8 cellular contexts compared by ENCODE assay signal in genomic region chr5:138465288-138466057, GRCh38. TPM values are rescaled to one million over a fixed set of nuclear protein-coding genes. Genes with fewer than 3 reads are reported as not detected.
DNase-seq lines count a peak whose midpoint lies in the region; ATAC-seq and TF ChIP-seq lines count a peak whose summit lies in the region.

Gene EGR1, plus strand, starts transcription at chr5:138465479. Its CDS starts 283 bp downstream, at chr5:138465762.

- peak within 1 kb of the TSS; percentile 99 for H3K27ac ChIP-seq in neural cell (ENCODE audit: low read length)

- peak within 1 kb of the TSS; percentile 87 to 91 for H3K4me3 Mint-ChIP-seq in stimulated activated naive CD8-positive, alpha-beta T cell treated with anti-CD3 and anti-CD28 coated beads, Interleukin-15, amount 100 ng/mL, for 72 hours

- no peaks in the 10 kb centered on the region for H3K9me3 ChIP-seq in ES-I3 (ENCODE audit: control insufficient read depth, insufficient read depth, low read length)
- H3K9me3 ChIP-seq in neural cell (ENCODE audit: low read length): no peaks in the 10 kb centered on the region

- H3K9me3 Mint-ChIP-seq in stimulated activated naive CD8-positive, alpha-beta T cell treated with anti-CD3 and anti-CD28 coated beads, Interleukin-15, amount 100 ng/mL, for 72 hours: no peaks in the 10 kb centered on the region

- H3K4me1 ChIP-seq in ES-I3 (ENCODE audit: insufficient read depth, low read length): no peaks in the 10 kb centered on the region; the same call in 1 of the 2 replicates

- peak; percentile 68 for ATAC-seq in stimulated activated naive CD8-positive, alpha-beta T cell treated with anti-CD3 and anti-CD28 coated beads, Interleukin-15, amount 100 ng/mL, for 72 hours

- peak; percentile 19 for TF ChIP-seq RAD21 in neural cell (conservative IDR thresholded peaks at IDR 0.05)

- H3F3A ChIP-seq in neural cell (ENCODE audit: insufficient read depth, low read length, poor library complexity, severe bottlenecking): no peaks in the 10 kb centered on the region

- H3K27me3 Mint-ChIP-seq in stimulated activated naive CD8-positive, alpha-beta T cell treated with anti-CD3 and anti-CD28 coated beads, Interleukin-15, amount 100 ng/mL, for 72 hours: no peaks in the 10 kb centered on the region

- DNase-seq in H7 (peak; percentile 96), LoVo (ENCODE audit: low spot score) (peak; percentile 95), SHP77 treated with DMSO at 0.1 percent for 48 hours (lab: John Stamatoyannopoulos, UW) (peak; percentile 79), fibroblast of the conjunctiva (ENCODE audit: low read depth) (peak; percentile 88)
- peak; percentile 97 for DNase-seq in activated effector memory CD4-positive, alpha-beta T cell treated with anti-CD3 and anti-CD28 coated beads, Interleukin-2, amount 50 U/mL, for 16 hours
- peak; percentile 94 to 96 for DNase-seq in stimulated activated naive CD8-positive, alpha-beta T cell treated with anti-CD3 and anti-CD28 coated beads, Interleukin-15, amount 100 ng/mL, for 72 hours

- peak within 1 kb of the TSS; percentile 64 for H3K4me3 ChIP-seq in H7 (ENCODE audit: insufficient read depth, low read depth, low read length)
- H3K4me3 ChIP-seq in neural cell (ENCODE audit: low read length): peak within 1 kb of the TSS; percentile 84

- no peaks in the 10 kb centered on the region for H3K79me2 ChIP-seq in neural cell (replicated peaks; ENCODE audit: insufficient read depth, low read length)

- H3K36me3 ChIP-seq in ES-I3 (ENCODE audit: insufficient read depth, low read length) (no peaks in the 10 kb centered on the region), H7 (replicated peaks; ENCODE audit: control insufficient read depth, insufficient read depth, low read length) (no peaks in the 10 kb centered on the region; the same call in 1 of the 2 replicates), neural cell (ENCODE audit: insufficient read depth, low read length) (no peaks in the 10 kb centered on the region)

- H3K4me2 ChIP-seq in neural cell (ENCODE audit: low read length): peak within 1 kb of the TSS; percentile 90

- H4K20me1 ChIP-seq in neural cell (ENCODE audit: insufficient read depth): peaks cover 4% of the 10 kb centered on the region

- no peaks in the 10 kb centered on the region for H3K9me2 ChIP-seq in neural cell (ENCODE audit: insufficient read depth, low read length)

- H3K4me1 Mint-ChIP-seq in stimulated activated naive CD8-positive, alpha-beta T cell treated with anti-CD3 and anti-CD28 coated beads, Interleukin-15, amount 100 ng/mL, for 72 hours: peaks cover 53% of the 10 kb centered on the region

- peak; percentile 40 for TF ChIP-seq EP300 in neural cell (conservative IDR thresholded peaks at IDR 0.05; ENCODE audit: poor library complexity, severe bottlenecking)

- H3K27me3 ChIP-seq in H7 (ENCODE audit: control insufficient read depth, insufficient read depth, low read length) (peaks cover 24% of the 10 kb centered on the region), neural cell (ENCODE audit: insufficient read depth, low read depth, low read length) (peaks cover 23% of the 10 kb centered on the region)

- H3K9ac ChIP-seq in ES-I3 (ENCODE audit: low read depth, low read length) (peak within 1 kb of the TSS; percentile 93), neural cell (ENCODE audit: low read length) (peak within 1 kb of the TSS; percentile 99)

- peak within 1 kb of the TSS; percentile 45 for H2AFZ ChIP-seq in neural cell (ENCODE audit: low read depth, low read length)

- peak within 1 kb of the TSS; percentile 95 to 98 for H3K27ac Mint-ChIP-seq in stimulated activated naive CD8-positive, alpha-beta T cell treated with anti-CD3 and anti-CD28 coated beads, Interleukin-15, amount 100 ng/mL, for 72 hours

- no peak for TF ChIP-seq CTCF in neural cell (IDR thresholded peaks at IDR 0.05; ENCODE audit: poor library complexity, severe bottlenecking)

TF ChIP-seq in neural cell, 6 proteins besides CTCF, POLR2A, EP300 and RAD21:
- TF ChIP-seq POLR2AphosphoS5 (IDR thresholded peaks at IDR 0.05) (peak; percentile 97), SMC3 (conservative IDR thresholded peaks at IDR 0.05; ENCODE audit: poor library complexity) (peak; percentile 37), EZH2 (IDR thresholded peaks at IDR 0.05; ENCODE audit: borderline replicate concordance, insufficient read depth, low read length, poor library complexity, severe bottlenecking) (no peak)

RNA-seq across cellular contexts. Expression of gene EGR1, which starts in this region (rescaled TPM):
- total RNA-seq in H7 (2014; rRNA removed; shearing (Covaris generic)): 0.10 and 7.5 TPM in 2 replicates
- 8.9 and 15.6 TPM in 2 replicates for polyA plus RNA-seq in neural cell
- polyA minus RNA-seq in neural cell: 6.6 and 7.3 TPM in 2 replicates

Comparison
In these comparisons a context has a peak if more than half of its experiments do, and no peak if none do; other contexts are left out.
1. Peak in every context shown above with its lines: DNase-seq, ATAC-seq, H3K4me3 ChIP-seq and H3K27ac ChIP-seq.